Comparison of ENCODE assay signal across 3 cellular contexts in genomic region chr10:123751340-123751739, GRCh38.
"Had no signal": no experiment of that assay in that cellular context is flagged by ENCODE, and none has a peak within 500 bp of the region (broad histone marks: within the 10 kb centered on the region; RNA-seq: fewer than 3 reads in every experiment).

No MANE protein-coding gene starts in this region.

- H3K4me3 ChIP-seq: GM12878 had no signal

- DNase-seq: GDM1, GF-D8 had no signal

- ATAC-seq: GM12878 had no signal
